Comparison of ENCODE assay signal across 23 cellular contexts in the genomic region with DNA sequence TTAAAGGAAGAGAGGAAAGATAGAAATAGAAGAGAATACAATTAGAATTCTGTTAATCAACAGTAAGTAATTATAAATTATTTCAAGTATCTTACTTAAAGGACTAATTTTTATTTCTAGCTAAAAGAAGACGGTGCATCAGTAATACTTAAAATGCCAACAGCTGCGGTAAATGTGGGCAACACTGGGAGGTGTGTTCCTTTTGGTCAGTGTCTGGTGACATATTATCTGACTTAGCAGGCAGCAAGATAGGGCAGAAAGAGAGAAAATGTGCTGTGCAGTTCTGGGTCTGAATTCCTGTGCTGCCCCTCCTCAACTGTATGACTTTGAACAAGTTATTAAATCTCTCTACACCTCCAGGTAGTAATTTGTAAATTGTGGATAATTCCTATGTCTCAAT.
"Had no signal": no experiment of that assay in that cellular context is flagged by ENCODE, and none has a peak within 500 bp of the region (broad histone marks: within the 10 kb centered on the region; RNA-seq: fewer than 3 reads in every experiment).

No MANE protein-coding gene starts in this region.

- H3K27ac ChIP-seq: coronary artery, esophagus squamous epithelium, lower lobe of right lung, skin epidermis, spleen, testis, tibial artery, upper lobe of right lung, uterus had no signal

- ATAC-seq: left ventricle myocardium superior; lower lobe of right lung; naive thymus-derived CD4-positive, alpha-beta T cell; psoas muscle; right cardiac atrium; stimulated activated memory B cell treated with anti-CD40 and anti-IgM and Interleukin-4, amounts not matched to agents 10 μg/mL and 1 μg/mL and 100 μg/mL, for 72 hours; stimulated activated naive CD8-positive, alpha-beta T cell treated with anti-CD3 and anti-CD28 coated beads, Interleukin-15, Interleukin-2, amounts not matched to agents 100 U/mL and 50 U/mL, for 24 hours; upper lobe of right lung had no signal

- H3K36me3 ChIP-seq: lower lobe of right lung, upper lobe of right lung, uterus had no signal

- H3K27me3 ChIP-seq: esophagus squamous epithelium, sigmoid colon, spleen, testis, tibial artery, upper lobe of right lung, uterus had no signal

- DNase-seq: dermis blood vessel endothelial cell; effector memory CD4-positive, alpha-beta T cell; esophagus squamous epithelium; foreskin melanocyte; left ventricle myocardium superior; lower lobe of right lung; naive thymus-derived CD4-positive, alpha-beta T cell; nephron progenitor cell; posterior cingulate gyrus; psoas muscle; right cardiac atrium; sigmoid colon; spleen; stimulated activated CD4-positive, alpha-beta T cell treated with anti-CD3 and anti-CD28 coated beads, Interleukin-4, amount 100 ng/mL, for 4 hours; stimulated activated naive CD8-positive, alpha-beta T cell treated with anti-CD3 and anti-CD28 coated beads, Interleukin-15, Interleukin-2, amounts not matched to agents 100 U/mL and 50 U/mL, for 24 hours; substantia nigra; testis; tibial artery; upper lobe of right lung; uterus had no signal

- H3K9me3 ChIP-seq: esophagus squamous epithelium, lower lobe of right lung, psoas muscle, sigmoid colon, spleen, testis, tibial artery, upper lobe of right lung, uterus had no signal

- H3K4me3 ChIP-seq: coronary artery, esophagus squamous epithelium, lower lobe of right lung, psoas muscle, sigmoid colon, skin epidermis, spleen, testis, tibial artery, upper lobe of right lung, uterus had no signal

- H3K4me1 ChIP-seq: esophagus squamous epithelium, lower lobe of right lung, testis, upper lobe of right lung, uterus had no signal
